9 cellular contexts compared by ENCODE assay signal in genomic region chr1:15966081-15966955, GRCh38. TPM values are rescaled to one million over a fixed set of nuclear protein-coding genes. Genes with fewer than 3 reads are reported as not detected.
DNase-seq lines count a peak whose midpoint lies in the region; ATAC-seq and TF ChIP-seq lines count a peak whose summit lies in the region.
"Had no signal": no experiment of that assay in that cellular context is flagged by ENCODE, and none has a peak within 500 bp of the region (broad histone marks: within the 10 kb centered on the region; RNA-seq: fewer than 3 reads in every experiment).

No MANE protein-coding gene starts in this region.

- no peak overlapping the region for H3K23ac ChIP-seq in mesendoderm (ENCODE audit: low read length)

- no peak overlapping the region for H2BK15ac ChIP-seq in mesendoderm (replicated peaks; ENCODE audit: low read depth)

- no peak overlapping the region for H3K9ac ChIP-seq in mesendoderm (ENCODE audit: low read length)

- H3K18ac ChIP-seq in mesendoderm (ENCODE audit: low read length): no peak overlapping the region

- H2AFZ ChIP-seq in osteoblast (ENCODE audit: low read length): no peak overlapping the region

- ATAC-seq in GM18870 (IDR thresholded peaks at IDR 0.05; ENCODE audit: unreplicated experiment) (peak; percentile 80), HG03060 (IDR thresholded peaks at IDR 0.05; ENCODE audit: low read depth, unreplicated experiment) (peak; percentile 41), upper lobe of left lung (ENCODE audit: low FRiP score in 2 of 2) (peak; percentile 62 to 70)

- peak in 1 of 4 donors; percentile 57 for TF ChIP-seq EP300 in upper lobe of left lung (IDR thresholded peaks at IDR 0.05)

- peaks cover 3% of the 10 kb centered on the region for H3K79me1 ChIP-seq in mesendoderm (ENCODE audit: low read length)

- peaks cover 73% of the 10 kb centered on the region for H3K79me2 ChIP-seq in osteoblast (ENCODE audit: insufficient read depth, low read length)
- H3K79me2 ChIP-seq in mesendoderm (ENCODE audit: control insufficient read depth, insufficient read depth, low read length): no peaks in the 10 kb centered on the region

- 39 to 46% methylated on average over 18 of the region's 18 CpGs for WGBS in upper lobe of left lung, 2 donors
- WGBS in mesendoderm (ENCODE audit: extremely low coverage, insufficient coverage, low lambda C conversion rate): no CpG with 5 or more reads among the region's 18 CpGs

- DNase-seq in osteoblast (ENCODE audit: insufficient read length, low spot score, missing footprints): peak; percentile 94
- peak in 1 of 2 donors; percentile 78 for DNase-seq in upper lobe of left lung
- DNase-seq in NCI-H1694 (lab: John Stamatoyannopoulos, UW): no peak
- DNase-seq in mesendoderm: no peak

- TF ChIP-seq POLR2A in upper lobe of left lung (IDR thresholded peaks at IDR 0.05): peak in 1 of 4 donors; percentile 43

- H3K36me3 ChIP-seq in osteoblast (ENCODE audit: insufficient read depth, low read length) (peaks cover 19% of the 10 kb centered on the region), upper lobe of left lung (peaks cover 0 to 25% (median 7%) of the 10 kb centered on the region in 4 donors), mesendoderm (ENCODE audit: control insufficient read depth, insufficient read depth, low read length) (peaks cover 2% of the 10 kb centered on the region)

- H3K27ac ChIP-seq in cingulate gyrus (ENCODE audit: low read depth, low read length): peak overlapping the region; percentile 94
- H3K27ac ChIP-seq in osteoblast (ENCODE audit: low read depth, low read length): peak overlapping the region; percentile 78
- peak overlapping the region; percentile 67 to 89 (median 75) for H3K27ac ChIP-seq in upper lobe of left lung
- H3K27ac ChIP-seq in mesendoderm (ENCODE audit: low read depth, low read length): no peak overlapping the region

- H3K4me2 ChIP-seq in osteoblast (ENCODE audit: insufficient read depth, low read length) (peak overlapping the region; percentile 69), mesendoderm (ENCODE audit: low read length) (no peak overlapping the region)

- no peak overlapping the region for H2AK5ac ChIP-seq in mesendoderm (ENCODE audit: low read length)

- H2BK5ac ChIP-seq in mesendoderm (ENCODE audit: low read length): no peak overlapping the region

- H4K20me1 ChIP-seq in osteoblast (ENCODE audit: insufficient read depth, low read length): peaks cover 20% of the 10 kb centered on the region

- H3K4me1 ChIP-seq in osteoblast (ENCODE audit: insufficient read depth, low read length) (peaks cover 30% of the 10 kb centered on the region), upper lobe of left lung (peaks cover 35 to 52% (median 50%) of the 10 kb centered on the region in 4 donors), mesendoderm (ENCODE audit: control insufficient read depth, low read depth, low read length) (no peaks in the 10 kb centered on the region)

- no peak for TF ChIP-seq CTCF in WI38 (IDR thresholded peaks at IDR 0.05; ENCODE audit: low read depth, low read length)
- TF ChIP-seq CTCF in osteoblast (IDR thresholded peaks at IDR 0.05; ENCODE audit: extremely low read depth, low read depth, low read length): no peak
- TF ChIP-seq CTCF in upper lobe of left lung (IDR thresholded peaks at IDR 0.05): no peak

- no peaks in the 10 kb centered on the region for H3K9me3 ChIP-seq in osteoblast (ENCODE audit: low read depth, low read length)
- no peaks in the 10 kb centered on the region for H3K9me3 ChIP-seq in upper lobe of left lung

- H3K56ac ChIP-seq in mesendoderm (ENCODE audit: low read length): no peak overlapping the region

- H4K8ac ChIP-seq in mesendoderm (ENCODE audit: low read depth, low read length): no peak overlapping the region

- no peak overlapping the region for H2BK120ac ChIP-seq in mesendoderm (ENCODE audit: low read depth, low read length)

- H3K27me3 ChIP-seq in osteoblast (ENCODE audit: insufficient read depth, low read length) (no peaks in the 10 kb centered on the region), upper lobe of left lung (no peaks in the 10 kb centered on the region), mesendoderm (ENCODE audit: insufficient read depth, low read length, poor library complexity) (no peaks in the 10 kb centered on the region)

- H3K4me3 ChIP-seq in WI38 (ENCODE audit: low read depth, low read length) (peak overlapping the region; percentile 7), osteoblast (ENCODE audit: insufficient read depth, low read length) (peak overlapping the region; percentile 46), upper lobe of left lung (no peak overlapping the region), mesendoderm (ENCODE audit: low read length) (no peak overlapping the region)

- H4K5ac ChIP-seq in mesendoderm (ENCODE audit: low read length): no peak overlapping the region

- no peak overlapping the region for H3K4ac ChIP-seq in mesendoderm (ENCODE audit: low read depth, low read length)

RNA-seq across cellular contexts. Expression of gene ZBTB17, which starts 9.6 kb away (rescaled TPM):
- total RNA-seq in osteoblast: 25.0 and 29.7 TPM in 2 replicates
- 10 to 100 TPM; 34.1 to 94.2 (median 42.9) TPM for total RNA-seq in upper lobe of left lung
- 16.0 TPM for polyA plus RNA-seq in mesendoderm (2013, experiment 1 of 2)
- 15.4 TPM for polyA plus RNA-seq in mesendoderm (2013, experiment 2 of 2)

RNA-seq across cellular contexts. Expression of gene SRARP, which starts 37.7 kb away (rescaled TPM):
- total RNA-seq in osteoblast (not detected in 2 replicates), upper lobe of left lung (under 1 TPM in 2 of 6 donors, not detected in 4; 0.07 to 0.67 TPM)
- polyA plus RNA-seq in mesendoderm (2013, experiment 1 of 2): 0.03 TPM
- 0.04 TPM for polyA plus RNA-seq in mesendoderm (2013, experiment 2 of 2)
- total RNA-seq: urinary bladder had no signal

RNA-seq across cellular contexts. Expression of gene HSPB7, which starts 51.5 kb away (rescaled TPM):
- total RNA-seq in osteoblast: 4.1 and 6.9 TPM in 2 replicates
- 1 to 10 TPM; 1.0 to 9.2 (median 3.0) TPM for total RNA-seq in upper lobe of left lung
- polyA plus RNA-seq in mesendoderm (2013, experiment 1 of 2): 0.03 TPM
- polyA plus RNA-seq in mesendoderm (2013, experiment 2 of 2): 0.07 TPM

RNA-seq across cellular contexts. Expression of gene CLCNKA, which starts 55.5 kb away (rescaled TPM):
- total RNA-seq in osteoblast: not detected in 2 replicates
- under 1 TPM in 3 of 6 donors, not detected in 3; 0.20 to 0.89 (median 0.49) TPM for total RNA-seq in upper lobe of left lung
- polyA plus RNA-seq in mesendoderm (2013, experiment 1 of 2): 0.29 TPM
- polyA plus RNA-seq in mesendoderm (2013, experiment 2 of 2): 0.28 TPM
- total RNA-seq: urinary bladder had no signal

Comparison
In these comparisons a context has a peak if more than half of its experiments do, and no peak if none do; other contexts are left out.
1. H3K4me3 ChIP-seq: peak in WI38 (single experiment) and osteoblast (single experiment); none in upper lobe of left lung (0 of 4) and mesendoderm (single experiment).
2. Peak in every context shown above with its lines, with median percentiles within 50 percentile points of each other: ATAC-seq.